20 cellular contexts compared by ENCODE assay signal in genomic region chr3:9231006-9231405, GRCh38. TPM values are rescaled to one million over a fixed set of nuclear protein-coding genes. Genes with fewer than 3 reads are reported as not detected.
DNase-seq lines count a peak whose midpoint lies in the region; ATAC-seq, FAIRE-seq and TF ChIP-seq lines count a peak whose summit lies in the region.
"Had no signal": no experiment of that assay in that cellular context is flagged by ENCODE, and none has a peak within 500 bp of the region (broad histone marks: within the 10 kb centered on the region; RNA-seq: fewer than 3 reads in every experiment).

No MANE protein-coding gene starts in this region.

- no peaks in the 10 kb centered on the region for H3K9me3 ChIP-seq in ectodermal cell (ENCODE audit: control insufficient read depth, low read length)
- H3K9me3 ChIP-seq: BE2C, MG63 had no signal

- 37 to 38% methylated on average over 3 to 5 of the region's 6 CpGs for WGBS in ectodermal cell, 2 experiments

- DNase-seq in RPMI7951 (ENCODE audit: low read depth) (peak; percentile 31), midbrain (lab: John Stamatoyannopoulos, UW) (peak; percentile 62), retina (peak; percentile 65), GM12891 (ENCODE audit: insufficient read length, low spot score) (no peak), NCI-H748 (lab: John Stamatoyannopoulos, UW; ENCODE audit: unreplicated experiment) (no peak), DMS79 (lab: John Stamatoyannopoulos, UW) (no peak)
- DNase-seq in activated CD8-positive, alpha-beta memory T cell treated with anti-CD3 and anti-CD28 coated beads, Interleukin-2, amount 10 ng/mL, durations not matched to agents 7 days and 5 days, result no peak
- DNase-seq: BE2C; CD4-positive, alpha-beta memory T cell; HFFc6; MG63; NCI-H1092 treated with DMSO at 0.1 percent for 48 hours; NCI-H1694 treated with DMSO at 0.1 percent for 48 hours; NCI-H446 treated with DMSO at 0.1 percent for 48 hours; NCI-H82; SHP77 had no signal

- CTCF ChIA-PET in activated CD8-positive, alpha-beta memory T cell treated with anti-CD3 and anti-CD28 coated beads, Interleukin-2, amount 10 ng/mL, durations not matched to agents 7 days and 5 days (lab: Charles Lee), result no interaction called here

- H3K27ac ChIP-seq in ectodermal cell (ENCODE audit: insufficient read depth, low read depth, low read length, poor library complexity, severe bottlenecking), result peak overlapping the region; percentile 52
- H3K27ac ChIP-seq: KMS-11 had no signal

- TF ChIP-seq POLR2A in GM12891 (IDR thresholded peaks at IDR 0.05; ENCODE audit: low read depth, low read length), result no peak

- H3K4me1 Mint-ChIP-seq in activated CD8-positive, alpha-beta memory T cell treated with anti-CD3 and anti-CD28 coated beads, Interleukin-2, amount 10 ng/mL, durations not matched to agents 7 days and 5 days, result peaks cover 4% of the 10 kb centered on the region
- H3K4me1 Mint-ChIP-seq: CD4-positive, alpha-beta memory T cell had no signal

- H3K4me1 ChIP-seq in ectodermal cell (ENCODE audit: control insufficient read depth, insufficient read depth, low read length), result peaks cover 28% of the 10 kb centered on the region
- H3K4me1 ChIP-seq: BE2C had no signal

- H3K9me3 Mint-ChIP-seq in activated CD8-positive, alpha-beta memory T cell treated with anti-CD3 and anti-CD28 coated beads, Interleukin-2, amount 10 ng/mL, durations not matched to agents 7 days and 5 days (ENCODE audit: low read depth), result no peaks in the 10 kb centered on the region
- H3K9me3 Mint-ChIP-seq: CD4-positive, alpha-beta memory T cell; HFFc6 had no signal

- H3K4me3 ChIP-seq in ectodermal cell (ENCODE audit: insufficient read depth, low read depth, low read length), result no peak overlapping the region
- H3K4me3 ChIP-seq: MG63 had no signal

- H3K27me3 Mint-ChIP-seq in activated CD8-positive, alpha-beta memory T cell treated with anti-CD3 and anti-CD28 coated beads, Interleukin-2, amount 10 ng/mL, durations not matched to agents 7 days and 5 days, result peaks cover 53% of the 10 kb centered on the region

- no peak for FAIRE-seq in GM12891 (lab: Jason Lieb, UNC)
- FAIRE-seq: H1, HepG2 had no signal

- ATAC-seq in activated CD8-positive, alpha-beta memory T cell treated with anti-CD3 and anti-CD28 coated beads, Interleukin-2, amount 10 ng/mL, durations not matched to agents 7 days and 5 days, result no peak
- ATAC-seq: HepG2 had no signal

- H3K36me3 ChIP-seq in ectodermal cell (ENCODE audit: control insufficient read depth, insufficient read depth, low read length), result no peaks in the 10 kb centered on the region
- H3K36me3 ChIP-seq: BE2C, MG63 had no signal

- H3K36me3 Mint-ChIP-seq in activated CD8-positive, alpha-beta memory T cell treated with anti-CD3 and anti-CD28 coated beads, Interleukin-2, amount 10 ng/mL, durations not matched to agents 7 days and 5 days, result no peaks in the 10 kb centered on the region

- no peak overlapping the region for H3K4me3 Mint-ChIP-seq in activated CD8-positive, alpha-beta memory T cell treated with anti-CD3 and anti-CD28 coated beads, Interleukin-2, amount 10 ng/mL, durations not matched to agents 7 days and 5 days
- H3K4me3 Mint-ChIP-seq: CD4-positive, alpha-beta memory T cell; HFFc6 had no signal

- H3K27me3 ChIP-seq in ectodermal cell (ENCODE audit: control insufficient read depth, insufficient read depth, low read length, poor library complexity, severe bottlenecking), result no peaks in the 10 kb centered on the region
- H3K27me3 ChIP-seq: BE2C, MG63 had no signal

- no peak overlapping the region for H3K27ac Mint-ChIP-seq in activated CD8-positive, alpha-beta memory T cell treated with anti-CD3 and anti-CD28 coated beads, Interleukin-2, amount 10 ng/mL, durations not matched to agents 7 days and 5 days
- H3K27ac Mint-ChIP-seq: CD4-positive, alpha-beta memory T cell; HFFc6 had no signal

TF ChIP-seq in GM12891, 5 proteins besides CTCF, POLR2A, EP300 and RAD21:
- TF ChIP-seq TAF1 (IDR thresholded peaks at IDR 0.05; ENCODE audit: low read depth, low read length) (no peak), SPI1 (IDR thresholded peaks at IDR 0.05; ENCODE audit: low read depth, low read length) (no peak), POLR2AphosphoS5 (IDR thresholded peaks at IDR 0.05; ENCODE audit: low read depth, low read length) (no peak), POU2F2 (IDR thresholded peaks at IDR 0.05; ENCODE audit: low read depth, low read length) (no peak), PAX5 (IDR thresholded peaks at IDR 0.05; ENCODE audit: insufficient read depth, low read length, severe bottlenecking) (no peak)

RNA-seq across cellular contexts. Expression of gene SRGAP3, which starts 18.4 kb away (rescaled TPM):
- 2.3 and 3.6 TPM in 2 replicates for total RNA-seq in RPMI7951 (2014; rRNA removed; shearing (Covaris generic))
- 32.9 TPM for polyA plus RNA-seq in ectodermal cell (2013, experiment 1 of 4)
- 30.2 TPM for polyA plus RNA-seq in ectodermal cell (2013, experiment 2 of 4)
- 26.0 TPM for polyA plus RNA-seq in ectodermal cell (2013, experiment 3 of 4)
- polyA plus RNA-seq in ectodermal cell (2013, experiment 4 of 4), result 34.2 TPM
- total RNA-seq in activated CD8-positive, alpha-beta memory T cell treated with anti-CD3 and anti-CD28 coated beads, Interleukin-2, amount 10 ng/mL, durations not matched to agents 7 days and 5 days, result 1 to 10 TPM; 2.8 to 3.2 TPM
- polyA plus RNA-seq in GM12891 (2012; ENCODE audit: low read depth, missing spikeins), result 7.5 TPM

Comparison
In these comparisons a context has a peak if more than half of its experiments do, and no peak if none do; other contexts are left out.
1. DNase-seq: peak in RPMI7951 (single experiment), midbrain (single experiment) and retina (single experiment); none in activated CD8-positive, alpha-beta memory T cell treated with anti-CD3 and anti-CD28 coated beads, Interleukin-2, amount 10 ng/mL, durations not matched to agents 7 days and 5 days (single experiment), GM12891 (single experiment), NCI-H748 (single experiment) and DMS79 (single experiment).